1 cellular context compared by ENCODE assay signal in genomic region chr2:27322301-27322765, GRCh38.
TF ChIP-seq lines count a peak whose summit lies in the region.

No MANE protein-coding gene starts in this region.

TF ChIP-seq in H1, 55 proteins besides CTCF, POLR2A, EP300 and RAD21:
- TF ChIP-seq MAFK (IDR thresholded peaks at IDR 0.05; ENCODE audit: low read depth, low read length) (no peak), HDAC6 (IDR thresholded peaks at IDR 0.05; ENCODE audit: low read depth, low read length) (no peak), TCF12 (IDR thresholded peaks at IDR 0.05; ENCODE audit: low read depth, low read length) (no peak), GTF2F1 (IDR thresholded peaks at IDR 0.05; ENCODE audit: borderline replicate concordance, low read depth, low read length) (no peak), KDM4A (IDR thresholded peaks at IDR 0.05; ENCODE audit: low read depth, low read length, severe bottlenecking) (no peak), SAP30 (IDR thresholded peaks at IDR 0.05; ENCODE audit: insufficient read depth, insufficient replicate concordance, low read length) (no peak)
